8 cellular contexts compared by ENCODE assay signal in the genomic region with DNA sequence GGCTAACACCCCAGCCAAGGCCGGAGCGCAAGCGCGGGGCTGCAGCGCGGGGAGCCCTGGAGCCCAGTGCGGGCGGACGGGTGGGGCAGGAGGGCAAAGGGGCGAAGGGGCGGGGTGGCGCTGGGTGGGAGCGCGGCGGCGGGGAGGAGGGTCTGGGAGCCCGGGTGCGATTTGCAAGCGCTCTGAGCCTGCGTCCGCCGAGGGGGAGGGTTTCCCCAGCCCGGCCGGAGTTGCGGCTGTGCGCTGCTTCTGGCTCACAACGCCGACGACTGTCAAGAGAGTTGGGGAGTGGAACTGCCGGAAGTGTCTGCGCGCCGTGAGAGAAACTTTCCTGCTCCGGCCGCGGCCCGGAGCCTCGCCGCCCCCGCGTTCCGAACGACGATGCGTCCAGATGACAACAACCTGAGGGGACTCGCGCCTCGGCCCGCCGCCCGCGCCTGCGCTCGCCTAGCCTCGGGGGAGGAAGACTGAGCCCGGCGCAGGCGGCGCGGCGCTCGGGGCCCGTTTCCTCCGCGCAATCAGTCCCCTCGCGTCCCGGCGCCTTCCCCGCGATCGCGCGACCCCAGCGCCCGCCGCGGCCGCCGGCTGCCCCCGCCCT. TPM values are rescaled to one million over a fixed set of nuclear protein-coding genes. Genes with fewer than 3 reads are reported as not detected.
DNase-seq lines count a peak whose midpoint lies in the region; ATAC-seq and TF ChIP-seq lines count a peak whose summit lies in the region.

A gene with protein sequence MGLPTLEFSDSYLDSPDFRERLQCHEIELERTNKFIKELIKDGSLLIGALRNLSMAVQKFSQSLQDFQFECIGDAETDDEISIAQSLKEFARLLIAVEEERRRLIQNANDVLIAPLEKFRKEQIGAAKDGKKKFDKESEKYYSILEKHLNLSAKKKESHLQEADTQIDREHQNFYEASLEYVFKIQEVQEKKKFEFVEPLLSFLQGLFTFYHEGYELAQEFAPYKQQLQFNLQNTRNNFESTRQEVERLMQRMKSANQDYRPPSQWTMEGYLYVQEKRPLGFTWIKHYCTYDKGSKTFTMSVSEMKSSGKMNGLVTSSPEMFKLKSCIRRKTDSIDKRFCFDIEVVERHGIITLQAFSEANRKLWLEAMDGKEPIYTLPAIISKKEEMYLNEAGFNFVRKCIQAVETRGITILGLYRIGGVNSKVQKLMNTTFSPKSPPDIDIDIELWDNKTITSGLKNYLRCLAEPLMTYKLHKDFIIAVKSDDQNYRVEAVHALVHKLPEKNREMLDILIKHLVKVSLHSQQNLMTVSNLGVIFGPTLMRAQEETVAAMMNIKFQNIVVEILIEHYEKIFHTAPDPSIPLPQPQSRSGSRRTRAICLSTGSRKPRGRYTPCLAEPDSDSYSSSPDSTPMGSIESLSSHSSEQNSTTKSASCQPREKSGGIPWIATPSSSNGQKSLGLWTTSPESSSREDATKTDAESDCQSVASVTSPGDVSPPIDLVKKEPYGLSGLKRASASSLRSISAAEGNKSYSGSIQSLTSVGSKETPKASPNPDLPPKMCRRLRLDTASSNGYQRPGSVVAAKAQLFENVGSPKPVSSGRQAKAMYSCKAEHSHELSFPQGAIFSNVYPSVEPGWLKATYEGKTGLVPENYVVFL (plus strand): TSS at position 257 of the 598 bp plus-strand sequence. CDS start 391 bp downstream, outside the sequence.

- peak within 1 kb of the TSS; percentile 79 to 80 for H3K9ac ChIP-seq in liver (ENCODE audit: low read depth in 1 of 2, low read length in 2 of 2)

- H3K27ac Mint-ChIP-seq in stimulated activated effector memory CD8-positive, alpha-beta T cell treated with anti-CD3 and anti-CD28 coated beads, Interleukin-12 subunit alpha, Interleukin-12 subunit beta, amount 100 ng/mL, for 72 hours = no peak within 1 kb of the TSS

- under 1% methylated on average over 81 of the region's 81 CpGs for WGBS in liver

- no peaks in the 10 kb centered on the region for H3K36me3 Mint-ChIP-seq in stimulated activated effector memory CD8-positive, alpha-beta T cell treated with anti-CD3 and anti-CD28 coated beads, Interleukin-12 subunit alpha, Interleukin-12 subunit beta, amount 100 ng/mL, for 72 hours

- peak within 1 kb of the TSS; percentile 51 for H3K4me3 Mint-ChIP-seq in stimulated activated effector memory CD8-positive, alpha-beta T cell treated with anti-CD3 and anti-CD28 coated beads, Interleukin-12 subunit alpha, Interleukin-12 subunit beta, amount 100 ng/mL, for 72 hours

- DNase-seq in DMS53 treated with DMSO at 0.1 percent for 48 hours (lab: John Stamatoyannopoulos, UW; ENCODE audit: unreplicated experiment) (peak; percentile 26), dorsolateral prefrontal cortex (peak in 7 of 10 donors; percentile 6 to 67 (median 49)), DMS79 (lab: John Stamatoyannopoulos, UW) (no peak)
- peak in 1 of 2 donors; percentile 6 for DNase-seq in stimulated activated effector memory CD8-positive, alpha-beta T cell treated with anti-CD3 and anti-CD28 coated beads, Interleukin-12 subunit alpha, Interleukin-12 subunit beta, amount 100 ng/mL, for 72 hours (ENCODE audit: low spot score in 2 of 2)

- intact Hi-C loops in dorsolateral prefrontal cortex (cut with DNase I) = loop anchor here (10.0 kb wide), 3 partner anchors 102 to 248 kb away; no protein-coding TSS in a partner anchor

- H3K36me3 ChIP-seq in liver (ENCODE audit: control insufficient read depth in 4 of 4, insufficient read depth in 3 of 4, low read depth in 1 of 4, low read length in 3 of 4) = no peaks in the 10 kb centered on the region

- H3K9me3 ChIP-seq in liver (ENCODE audit: control insufficient read depth in 4 of 4, low read length in 3 of 4) = no peaks in the 10 kb centered on the region

- peaks cover 10% of the 10 kb centered on the region for H3K9me3 Mint-ChIP-seq in stimulated activated effector memory CD8-positive, alpha-beta T cell treated with anti-CD3 and anti-CD28 coated beads, Interleukin-12 subunit alpha, Interleukin-12 subunit beta, amount 100 ng/mL, for 72 hours

- ATAC-seq in GM19397 (IDR thresholded peaks at IDR 0.05; ENCODE audit: unreplicated experiment) = peak; percentile 77
- peak; percentile 75 for ATAC-seq in HG03442 (IDR thresholded peaks at IDR 0.05; ENCODE audit: unreplicated experiment)
- ATAC-seq in SK-N-SH treated with all-trans-retinoic acid at 6 μM for 48 hours = peak; percentile 72
- peak; percentile 64 for ATAC-seq in stimulated activated effector memory CD8-positive, alpha-beta T cell treated with anti-CD3 and anti-CD28 coated beads, Interleukin-12 subunit alpha, Interleukin-12 subunit beta, amount 100 ng/mL, for 72 hours

- H3K27me3 ChIP-seq in dorsolateral prefrontal cortex (peaks cover 0 to 18% (median 0%) of the 10 kb centered on the region in 45 donors), liver (ENCODE audit: control insufficient read depth in 4 of 4, insufficient read depth in 4 of 4, low read length in 3 of 4) (no peaks in the 10 kb centered on the region)

- H3K4me3 ChIP-seq in dorsolateral prefrontal cortex (peak within 1 kb of the TSS; percentile 40 to 81 (median 67)), liver (ENCODE audit: low read depth in 1 of 3, low read length in 3 of 3) (peak within 1 kb of the TSS; percentile 89 to 94 (median 92))

- TF ChIP-seq RAD21 in liver (IDR thresholded peaks at IDR 0.05) = peak in 1 of 2 donors; percentile 27

- H3K4me1 Mint-ChIP-seq in stimulated activated effector memory CD8-positive, alpha-beta T cell treated with anti-CD3 and anti-CD28 coated beads, Interleukin-12 subunit alpha, Interleukin-12 subunit beta, amount 100 ng/mL, for 72 hours = peaks cover 5% of the 10 kb centered on the region

- TF ChIP-seq CTCF in dorsolateral prefrontal cortex (IDR thresholded peaks at IDR 0.05 in 54 of 56, conservative IDR thresholded peaks at IDR 0.05 in 2 of 56; ENCODE audit: low read depth in 1 of 56, partially characterized antibody in 56 of 56) = no peak
- no peak for TF ChIP-seq CTCF in liver (IDR thresholded peaks at IDR 0.05; ENCODE audit: low read depth, low read length, missing input control)

- H3K27ac ChIP-seq in dorsolateral prefrontal cortex (peak within 1 kb of the TSS in 45 of 59 donors; percentile 20 to 85 (median 63)), liver (ENCODE audit: low read depth in 1 of 2, low read length in 2 of 2) (peak within 1 kb of the TSS; percentile 92 to 95)

- H3K4me1 ChIP-seq in liver (ENCODE audit: control insufficient read depth in 4 of 4, insufficient read depth in 4 of 4, low read length in 3 of 4) = peaks cover 4 to 31% (median 26%) of the 10 kb centered on the region in 4 donors

TF ChIP-seq in SK-N-SH treated with all-trans-retinoic acid at 6 μM for 48 hours, 23 proteins besides CTCF, POLR2A, EP300 and RAD21 (continues in another document):
- TF ChIP-seq PATZ1 (CRISPR knock-in tag; IDR thresholded peaks at IDR 0.05; ENCODE audit: borderline replicate concordance) (no peak), CSDC2 (CRISPR knock-in tag; IDR thresholded peaks at IDR 0.05) (no peak), SNAI2 (CRISPR knock-in tag; IDR thresholded peaks at IDR 0.05) (no peak), GLIS3 (CRISPR knock-in tag; IDR thresholded peaks at IDR 0.05) (no peak), BACH2 (CRISPR knock-in tag; IDR thresholded peaks at IDR 0.05; ENCODE audit: borderline replicate concordance) (no peak), OSR1 (CRISPR knock-in tag; IDR thresholded peaks at IDR 0.05) (no peak), ISL1 (CRISPR knock-in tag; IDR thresholded peaks at IDR 0.05) (no peak)

TF ChIP-seq in liver, 16 proteins besides CTCF, POLR2A, EP300 and RAD21:
- TF ChIP-seq HNF4G (IDR thresholded peaks at IDR 0.05) (no peak), JUND (IDR thresholded peaks at IDR 0.05) (no peak), HNF4A (conservative IDR thresholded peaks at IDR 0.05) (peak in 1 of 2 donors; percentile 73), FOXA2 (IDR thresholded peaks at IDR 0.05) (no peak), EGR1 (IDR thresholded peaks at IDR 0.05; ENCODE audit: low read depth in 2 of 2) (peak; percentile 55 to 80), RXRA (IDR thresholded peaks at IDR 0.05) (no peak), TAF1 (conservative IDR thresholded peaks at IDR 0.05) (peak; percentile 40)

RNA-seq across cellular contexts. Expression of the gene that starts here (rescaled TPM):
- total RNA-seq in dorsolateral prefrontal cortex = 10 to 100 TPM in 75 of 120 experiments, 1 to 10 TPM in 45; 4.9 to 25.0 (median 11.0) TPM
- total RNA-seq in liver = 10 to 100 TPM; 16.6 to 17.2 TPM
- polyA plus RNA-seq in liver = 1 to 10 TPM; 3.8 to 7.3 TPM
